In genomic region chr5:13831236-13831810, GRCh38 we compare ENCODE assay signal across 13 cellular contexts.
A peak's percentile ranks its signal among the peaks of the same experiment; 100 is the strongest.
DNase-seq lines count a peak whose midpoint lies in the region; ATAC-seq, FAIRE-seq and TF ChIP-seq lines count a peak whose summit lies in the region.
"Had no signal": no experiment of that assay in that cellular context is flagged by ENCODE, and none has a peak within 500 bp of the region (broad histone marks: within the 10 kb centered on the region; RNA-seq: fewer than 3 reads in every experiment).

No MANE protein-coding gene starts in this region.

- TF ChIP-seq POLR2A in A549 (IDR thresholded peaks at IDR 0.05; ENCODE audit: low read length) (no peak), esophagus squamous epithelium (IDR thresholded peaks at IDR 0.05) (no peak)

- peak; percentile 43 to 53; a peak in 4 of 5 replicates for TF ChIP-seq RAD21 in A549 (conservative IDR thresholded peaks at IDR 0.05 in 1 of 2, IDR thresholded peaks at IDR 0.05 in 1 of 2)

- intact Hi-C loops in esophagus squamous epithelium (cut with DNase I), result no loop called here

- H3K27me3 ChIP-seq in hepatocyte (no peaks in the 10 kb centered on the region), esophagus squamous epithelium (no peaks in the 10 kb centered on the region)
- H3K27me3 ChIP-seq: BLaER1 had no signal

- H3K27ac ChIP-seq in A549 (no peak overlapping the region), RWPE1 (no peak overlapping the region), hepatocyte (no peak overlapping the region), esophagus squamous epithelium (no peak overlapping the region)
- H3K27ac ChIP-seq: BLaER1 had no signal

- no peak overlapping the region for H2AFZ ChIP-seq in hepatocyte

- peak in 1 of 2 experiments; percentile 42; a peak in 2 of 6 replicates for ATAC-seq in A549
- ATAC-seq in HG03025 (IDR thresholded peaks at IDR 0.05; ENCODE audit: low FRiP score, unreplicated experiment), result no peak
- no peak for ATAC-seq in GM19397 (IDR thresholded peaks at IDR 0.05; ENCODE audit: unreplicated experiment)
- no peak for ATAC-seq in HG03442 (IDR thresholded peaks at IDR 0.05; ENCODE audit: unreplicated experiment)
- ATAC-seq: activated CD8-positive, alpha-beta memory T cell treated with anti-CD3 and anti-CD28 coated beads, Interleukin-2, amount 10 ng/mL, durations not matched to agents 7 days and 5 days had no signal

- H3K9me3 ChIP-seq in A549 (no peaks in the 10 kb centered on the region), hepatocyte (ENCODE audit: low read depth) (no peaks in the 10 kb centered on the region), esophagus squamous epithelium (peaks cover 0 to 5% (median 0%) of the 10 kb centered on the region in 3 donors)

- H3K4me2 ChIP-seq in A549, result no peak overlapping the region
- H3K4me2 ChIP-seq in hepatocyte, result no peak overlapping the region
- H3K4me2 ChIP-seq: BLaER1 had no signal

- POLR2A ChIA-PET in A549 (lab: Yijun Ruan, JAX), result no interaction called here
- POLR2A ChIA-PET in RWPE1 (lab: Yijun Ruan, JAX; ENCODE audit: low non-redundant PET), result no interaction called here

- no peak for FAIRE-seq in A549 (lab: Jason Lieb, UNC)
- FAIRE-seq: G401.6 had no signal

- 11% methylated on average over 3 of the region's 3 CpGs for WGBS in A549 (ENCODE audit: missing lambda C conversion rate)
- WGBS in hepatocyte (ENCODE audit: low lambda C conversion rate, missing lambda C conversion rate), result 44% methylated on average over 3 of the region's 3 CpGs
- WGBS in esophagus squamous epithelium, 2 donors, result 24 to 26% methylated on average over 3 of the region's 3 CpGs

- H3K4me3 ChIP-seq in A549 (no peak overlapping the region), hepatocyte (no peak overlapping the region), esophagus squamous epithelium (no peak overlapping the region)
- H3K4me3 ChIP-seq: BLaER1 had no signal

- no peaks in the 10 kb centered on the region for H3K9me2 ChIP-seq in hepatocyte (replicated peaks; ENCODE audit: insufficient read depth)

- H3K36me3 ChIP-seq in hepatocyte (replicated peaks; ENCODE audit: insufficient read depth, low read depth), result no peaks in the 10 kb centered on the region
- no peaks in the 10 kb centered on the region for H3K36me3 ChIP-seq in esophagus squamous epithelium
- H3K36me3 ChIP-seq: BLaER1 had no signal

- TF ChIP-seq CTCF in A549 (IDR thresholded peaks at IDR 0.05), result peak; percentile 30
- TF ChIP-seq CTCF in RWPE1 (conservative IDR thresholded peaks at IDR 0.05; ENCODE audit: low read depth), result peak; percentile 25; the same call in 1 of the 2 replicates
- TF ChIP-seq CTCF in hepatocyte (IDR thresholded peaks at IDR 0.05; ENCODE audit: poor library complexity), result peak; percentile 26
- TF ChIP-seq CTCF in esophagus squamous epithelium (IDR thresholded peaks at IDR 0.05), result no peak

- CTCF ChIA-PET in A549 (lab: Yijun Ruan, JAX) (interaction anchor here (0.9 to 1.3 kb wide), 2 partner anchors 11 to 352 kb away, joined by 3 to 4 read pairs; no protein-coding TSS in a partner anchor), RWPE1 (lab: Yijun Ruan, JAX) (no interaction called here)

- H3K4me1 ChIP-seq in A549 (no peaks in the 10 kb centered on the region), hepatocyte (ENCODE audit: insufficient read depth) (no peaks in the 10 kb centered on the region), esophagus squamous epithelium (no peaks in the 10 kb centered on the region)
- H3K4me1 ChIP-seq: BLaER1 had no signal

- DNase-seq in A549 (ENCODE audit: low read depth in 1 of 2, low spot score in 1 of 2), result no peak
- DNase-seq in HCEC 1CT, result peak; percentile 22
- peak; percentile 20 for DNase-seq in RWPE1 (ENCODE audit: low spot score)
- DNase-seq in hepatocyte (ENCODE audit: low spot score), result no peak
- DNase-seq in esophagus squamous epithelium (lab: John Stamatoyannopoulos, UW), result no peak
- DNase-seq: activated CD8-positive, alpha-beta memory T cell treated with anti-CD3 and anti-CD28 coated beads, Interleukin-2, amount 10 ng/mL, durations not matched to agents 7 days and 5 days; retina; SHP77 had no signal

- H4K20me1 ChIP-seq in hepatocyte (ENCODE audit: insufficient read depth, poor library complexity, severe bottlenecking), result no peaks in the 10 kb centered on the region
- H4K20me1 ChIP-seq: BLaER1 had no signal

- H3K79me2 ChIP-seq in hepatocyte, result no peaks in the 10 kb centered on the region

- no peak for TF ChIP-seq EP300 in A549 (IDR thresholded peaks at IDR 0.05)

TF ChIP-seq in A549, 52 proteins besides CTCF, POLR2A, EP300 and RAD21:
- TF ChIP-seq HOXB5 (CRISPR knock-in tag; IDR thresholded peaks at IDR 0.05), result no peak
- TF ChIP-seq ZNF302 (CRISPR knock-in tag; IDR thresholded peaks at IDR 0.05), result no peak
- TF ChIP-seq, protein P1, sequence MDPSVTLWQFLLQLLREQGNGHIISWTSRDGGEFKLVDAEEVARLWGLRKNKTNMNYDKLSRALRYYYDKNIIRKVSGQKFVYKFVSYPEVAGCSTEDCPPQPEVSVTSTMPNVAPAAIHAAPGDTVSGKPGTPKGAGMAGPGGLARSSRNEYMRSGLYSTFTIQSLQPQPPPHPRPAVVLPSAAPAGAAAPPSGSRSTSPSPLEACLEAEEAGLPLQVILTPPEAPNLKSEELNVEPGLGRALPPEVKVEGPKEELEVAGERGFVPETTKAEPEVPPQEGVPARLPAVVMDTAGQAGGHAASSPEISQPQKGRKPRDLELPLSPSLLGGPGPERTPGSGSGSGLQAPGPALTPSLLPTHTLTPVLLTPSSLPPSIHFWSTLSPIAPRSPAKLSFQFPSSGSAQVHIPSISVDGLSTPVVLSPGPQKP (IDR thresholded peaks at IDR 0.05; ENCODE audit: low read depth, low read length), result no peak
- TF ChIP-seq EHF (CRISPR knock-in tag; IDR thresholded peaks at IDR 0.05), result no peak
- TF ChIP-seq, protein P2, sequence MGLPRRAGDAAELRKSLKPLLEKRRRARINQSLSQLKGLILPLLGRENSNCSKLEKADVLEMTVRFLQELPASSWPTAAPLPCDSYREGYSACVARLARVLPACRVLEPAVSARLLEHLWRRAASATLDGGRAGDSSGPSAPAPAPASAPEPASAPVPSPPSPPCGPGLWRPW (IDR thresholded peaks at IDR 0.05), result no peak
- TF ChIP-seq NPAS2 (CRISPR knock-in tag; IDR thresholded peaks at IDR 0.05; ENCODE audit: borderline replicate concordance), result no peak

Comparison
In these comparisons a context has a peak if more than half of its experiments do, and no peak if none do; other contexts are left out.
1. DNase-seq: peak in HCEC 1CT (single experiment) and RWPE1 (single experiment); none in A549 (0 of 2), hepatocyte (single experiment) and esophagus squamous epithelium (single experiment).
2. CTCF ChIP-seq: peak in A549 (single experiment), RWPE1 (single experiment) and hepatocyte (single experiment); none in esophagus squamous epithelium (0 of 6).